ENCODE assay signal across 8 cellular contexts in genomic region chrX:29478336-29479069, GRCh38.
DNase-seq lines count a peak whose midpoint lies in the region; ATAC-seq, FAIRE-seq and TF ChIP-seq lines count a peak whose summit lies in the region.

No MANE protein-coding gene starts in this region.

- FAIRE-seq in RCC 7860 (lab: Jason Lieb, UNC), result no peak

- peaks cover 2% of the 10 kb centered on the region for H3K4me1 Mint-ChIP-seq in osteocyte (ENCODE audit: unreplicated experiment)

- no peak overlapping the region for H3K27ac Mint-ChIP-seq in osteocyte (ENCODE audit: unreplicated experiment)

- no peaks in the 10 kb centered on the region for H3K27me3 Mint-ChIP-seq in osteocyte (ENCODE audit: unreplicated experiment)

- TF ChIP-seq CTCF in osteocyte (IDR thresholded peaks at IDR 0.05), result peak; percentile 58

- no peak overlapping the region for H3K4me3 Mint-ChIP-seq in osteocyte (ENCODE audit: unreplicated experiment)

- no peaks in the 10 kb centered on the region for H3K36me3 Mint-ChIP-seq in osteocyte (ENCODE audit: unreplicated experiment)

- ATAC-seq in GM18907 (IDR thresholded peaks at IDR 0.05; ENCODE audit: unreplicated experiment), result peak; percentile 91
- ATAC-seq in HG02938 (IDR thresholded peaks at IDR 0.05; ENCODE audit: unreplicated experiment), result peak; percentile 92

- no peaks in the 10 kb centered on the region for H3K9me3 Mint-ChIP-seq in osteocyte (ENCODE audit: unreplicated experiment)

- DNase-seq in COLO829 (ENCODE audit: low spot score) (peak; percentile 37), NCI-H226 (peak; percentile 4), dermis blood vessel endothelial cell (peak; percentile 54), osteocyte (ENCODE audit: extremely low spot score, unreplicated experiment) (no peak), RCC 7860 (ENCODE audit: low spot score) (no peak), globus pallidus (ENCODE audit: low spot score) (no peak)

Comparison
In these comparisons a context has a peak if more than half of its experiments do, and no peak if none do; other contexts are left out.
1. DNase-seq: peak in COLO829 (single experiment), NCI-H226 (single experiment) and dermis blood vessel endothelial cell (single experiment); none in osteocyte (single experiment), RCC 7860 (single experiment) and globus pallidus (single experiment).